In genomic region chr11:65861533-65862183, GRCh38 we compare ENCODE assay signal across 8 cellular contexts. TPM values are rescaled to one million over a fixed set of nuclear protein-coding genes. Genes with fewer than 3 reads are reported as not detected.
A peak's percentile ranks its signal among the peaks of the same experiment; 100 is the strongest.
DNase-seq lines count a peak whose midpoint lies in the region; ATAC-seq and TF ChIP-seq lines count a peak whose summit lies in the region.

No MANE protein-coding gene starts in this region.

- H2BK5ac ChIP-seq in neuronal stem cell (ENCODE audit: low read length), result peak overlapping the region; percentile 95

- no peaks in the 10 kb centered on the region for H3K9me3 ChIP-seq in CD8-positive, alpha-beta T cell (ENCODE audit: low read length)
- H3K9me3 ChIP-seq in PC-9 (ENCODE audit: insufficient read depth, low read depth), result no peaks in the 10 kb centered on the region
- no peaks in the 10 kb centered on the region for H3K9me3 ChIP-seq in neuronal stem cell (replicated peaks in 1 of 2; ENCODE audit: control insufficient read depth in 2 of 2, insufficient read depth in 1 of 2, low read depth in 1 of 2, low read length in 2 of 2)

- H3K14ac ChIP-seq in neuronal stem cell (ENCODE audit: low read length), result no peak overlapping the region

- H3K9ac ChIP-seq in neuronal stem cell (ENCODE audit: low read depth, low read length, poor library complexity), result no peak overlapping the region

- H3K4me3 ChIP-seq in CD8-positive, alpha-beta T cell (ENCODE audit: low read depth, low read length), result peak overlapping the region; percentile 65
- H3K4me3 ChIP-seq in PC-9 (peak overlapping the region; percentile 96), epithelial cell of proximal tubule (ENCODE audit: low read depth, low read length) (peak overlapping the region; percentile 98), neuronal stem cell (ENCODE audit: low read length in 2 of 2) (peak overlapping the region; percentile 38 to 83)

- BruUV-seq in PC-9 (replicated peaks; lab: Mats Ljungman, UMichigan), result no TSS peak

- POLR2A ChIA-PET in CD8-positive, alpha-beta T cell (lab: Charles Lee), result interaction anchor here (0.9 to 7.1 kb wide), 7 partner anchors 8 to 63 kb away, joined by 3 to 178 read pairs (median 22); partner anchors contain the start of genes CCDC85B, CTSW, EFEMP2 and FIBP
- POLR2A ChIA-PET in PC-9 (lab: Charles Lee; ENCODE audit: unreplicated experiment), result no interaction called here

- no peak for DNase-seq in CD8-positive, alpha-beta T cell
- DNase-seq in PC-9 (peak in 1 of 2 experiments; percentile 33), epithelial cell of proximal tubule (ENCODE audit: low read depth) (no peak), neuronal stem cell (ENCODE audit: low spot score) (no peak), NCI-H1417 treated with DMSO at 0.1 percent for 48 hours (lab: John Stamatoyannopoulos, UW) (no peak), LoVo (ENCODE audit: low spot score) (no peak)

- no CpG with 5 or more reads among the region's 13 CpGs for WGBS in neuronal stem cell (ENCODE audit: extremely low coverage in 2 of 2, insufficient read length in 2 of 2, insufficient replicate concordance in 1 of 2), 2 donors

- H3K9me3 Mint-ChIP-seq in CD8-positive, alpha-beta T cell, result no peaks in the 10 kb centered on the region

- TF ChIP-seq CTCF in CD8-positive, alpha-beta T cell (IDR thresholded peaks at IDR 0.05), result no peak
- TF ChIP-seq CTCF in PC-9 (conservative IDR thresholded peaks at IDR 0.05) (no peak), epithelial cell of proximal tubule (conservative IDR thresholded peaks at IDR 0.05; ENCODE audit: low read depth, low read length) (no peak)

- H3K9me2 ChIP-seq in PC-9 (ENCODE audit: insufficient read depth), result no peaks in the 10 kb centered on the region

- no peaks in the 10 kb centered on the region for H3K27me3 ChIP-seq in CD8-positive, alpha-beta T cell (ENCODE audit: insufficient read depth, low read length)
- H3K27me3 ChIP-seq in PC-9 (ENCODE audit: insufficient read depth, low read depth) (no peaks in the 10 kb centered on the region), neuronal stem cell (ENCODE audit: control insufficient read depth in 3 of 3, insufficient read depth in 3 of 3, low read depth in 1 of 3, low read length in 3 of 3) (no peaks in the 10 kb centered on the region)

- H2AFZ ChIP-seq in PC-9 (peak overlapping the region; percentile 92; the same call in 1 of the 2 replicates), neuronal stem cell (ENCODE audit: low read length) (no peak overlapping the region)

- peaks cover 8% of the 10 kb centered on the region for H4K20me1 ChIP-seq in PC-9 (ENCODE audit: insufficient read depth)

- H3K79me2 ChIP-seq in PC-9 (ENCODE audit: low read depth), result peaks cover 37% of the 10 kb centered on the region

- H3K23ac ChIP-seq in neuronal stem cell (ENCODE audit: low read depth, low read length, poor library complexity), result no peak overlapping the region

- CTCF ChIA-PET in CD8-positive, alpha-beta T cell (lab: Charles Lee), result interaction anchor here (0.9 to 11.1 kb wide), 10 partner anchors 10 to 149 kb away, joined by 3 to 287 read pairs (median 11); partner anchors contain the start of genes BANF1, CCDC85B, CTSW and EIF1AD
- CTCF ChIA-PET in PC-9 (lab: Charles Lee), result interaction anchor here (0.6 to 1.0 kb wide), 2 partner anchors 23 to 149 kb away, joined by 3 to 5 read pairs; partner anchors contain the start of gene KAT5

- peak overlapping the region; percentile 43 for H2AK5ac ChIP-seq in neuronal stem cell (ENCODE audit: low read depth, low read length)

- no peak overlapping the region for H3K4ac ChIP-seq in neuronal stem cell (ENCODE audit: low read length)

- H3K36me3 ChIP-seq in CD8-positive, alpha-beta T cell (ENCODE audit: insufficient read depth, low read length), result peaks cover 42% of the 10 kb centered on the region
- H3K36me3 ChIP-seq in PC-9 (ENCODE audit: low read depth) (peaks cover 24% of the 10 kb centered on the region), neuronal stem cell (replicated peaks in 1 of 2; ENCODE audit: control insufficient read depth in 2 of 2, insufficient read depth in 2 of 2, low read length in 2 of 2) (peaks cover 37 to 54% of the 10 kb centered on the region in 2 donors)

- no peak for ATAC-seq in CD8-positive, alpha-beta T cell
- no peak for ATAC-seq in HG03196 (IDR thresholded peaks at IDR 0.05; ENCODE audit: unreplicated experiment)
- no peak for ATAC-seq in GM21423 (IDR thresholded peaks at IDR 0.05; ENCODE audit: unreplicated experiment)

- no peak overlapping the region for H2BK12ac ChIP-seq in neuronal stem cell (ENCODE audit: low read length)

- H3F3A ChIP-seq in PC-9 (ENCODE audit: insufficient read depth, low read depth), result peaks cover 35% of the 10 kb centered on the region

- no peak overlapping the region for H3K18ac ChIP-seq in neuronal stem cell (ENCODE audit: low read length)

- no peak overlapping the region for H2BK120ac ChIP-seq in neuronal stem cell (ENCODE audit: low read depth, low read length)

- no peak overlapping the region for H3K27ac Mint-ChIP-seq in CD8-positive, alpha-beta T cell

- peak overlapping the region; percentile 88 for H3K4me2 ChIP-seq in PC-9
- H3K4me2 ChIP-seq in neuronal stem cell (ENCODE audit: insufficient read depth, low read length, poor library complexity, severe bottlenecking), result peak overlapping the region; percentile 99

- H3K27ac ChIP-seq in CD8-positive, alpha-beta T cell (ENCODE audit: low read depth, low read length), result peak overlapping the region; percentile 78
- peak overlapping the region; percentile 79 for H3K27ac ChIP-seq in PC-9
- no peak overlapping the region for H3K27ac ChIP-seq in neuronal stem cell (replicated peaks; ENCODE audit: low read length)

- peaks cover 52% of the 10 kb centered on the region for H3K36me3 Mint-ChIP-seq in CD8-positive, alpha-beta T cell

- intact Hi-C loops in CD8-positive, alpha-beta T cell (cut with DNase I, micrococcal nuclease), result no loop called here
- intact Hi-C loops in PC-9 (cut with micrococcal nuclease; ENCODE audit: unreplicated experiment), result no loop called here

- H3K27me3 Mint-ChIP-seq in CD8-positive, alpha-beta T cell (ENCODE audit: low read depth), result no peaks in the 10 kb centered on the region

- H3K4me1 ChIP-seq in CD8-positive, alpha-beta T cell (ENCODE audit: insufficient read depth, low read length), result peaks cover 19% of the 10 kb centered on the region
- H3K4me1 ChIP-seq in PC-9 (replicated peaks; ENCODE audit: insufficient read depth) (peaks cover 13% of the 10 kb centered on the region), neuronal stem cell (ENCODE audit: control insufficient read depth in 2 of 2, insufficient read depth in 1 of 2, low read depth in 1 of 2, low read length in 2 of 2) (peaks cover 8 to 12% of the 10 kb centered on the region in 2 donors)

- peaks cover 31% of the 10 kb centered on the region for H3K4me1 Mint-ChIP-seq in CD8-positive, alpha-beta T cell (ENCODE audit: low read depth)

- H3K79me1 ChIP-seq in neuronal stem cell (ENCODE audit: low read depth, low read length), result peaks cover 24% of the 10 kb centered on the region

- H4K8ac ChIP-seq in neuronal stem cell (ENCODE audit: low read depth, low read length), result no peak overlapping the region

- peak overlapping the region; percentile 95 for H3K4me3 Mint-ChIP-seq in CD8-positive, alpha-beta T cell

- no peak overlapping the region for H2BK15ac ChIP-seq in neuronal stem cell (ENCODE audit: low read length)

- H4K91ac ChIP-seq in neuronal stem cell (ENCODE audit: low read depth, low read length, poor library complexity), result no peak overlapping the region

RNA-seq across cellular contexts. Expression of gene MUS81, which starts 1.4 kb away (rescaled TPM):
- 10 to 100 TPM; 29.6 to 31.6 TPM for total RNA-seq in CD8-positive, alpha-beta T cell
- 62.7 and 64.2 TPM in 2 replicates for total RNA-seq in PC-9 (2021)
- total RNA-seq in epithelial cell of proximal tubule, result 57.2 and 71.8 TPM in 2 replicates
- 25.3 TPM for polyA plus RNA-seq in neuronal stem cell (2013, experiment 1 of 2)
- polyA plus RNA-seq in neuronal stem cell (2013, experiment 2 of 2), result 26.7 TPM

RNA-seq across cellular contexts. Expression of gene CFL1, which starts 3.7 kb away (rescaled TPM):
- 100 to 1,000 TPM; 329 to 337 TPM for total RNA-seq in CD8-positive, alpha-beta T cell
- total RNA-seq in PC-9 (2021) (1,598 and 1,798 TPM in 2 replicates), epithelial cell of proximal tubule (2,195 and 2,365 TPM in 2 replicates)
- polyA plus RNA-seq in neuronal stem cell (2013, experiment 1 of 2), result 860 TPM
- polyA plus RNA-seq in neuronal stem cell (2013, experiment 2 of 2), result 866 TPM

RNA-seq across cellular contexts. Expression of gene EFEMP2, which starts 10.9 kb away (rescaled TPM):
- 1 to 10 TPM; 3.8 to 5.1 TPM for total RNA-seq in CD8-positive, alpha-beta T cell
- total RNA-seq in PC-9 (2021) (18.1 and 32.3 TPM in 2 replicates), epithelial cell of proximal tubule (45.1 and 94.7 TPM in 2 replicates)
- polyA plus RNA-seq in neuronal stem cell (2013, experiment 1 of 2), result 44.5 TPM
- polyA plus RNA-seq in neuronal stem cell (2013, experiment 2 of 2), result 44.0 TPM

RNA-seq across cellular contexts. Expression of gene CTSW, which starts 18.0 kb away (rescaled TPM):
- total RNA-seq in CD8-positive, alpha-beta T cell, result 100 to 1,000 TPM; 193 to 200 TPM
- total RNA-seq in PC-9 (2021) (not detected in 2 replicates), epithelial cell of proximal tubule (0.51 and 1.2 TPM in 2 replicates)
- polyA plus RNA-seq in neuronal stem cell (2013, experiment 1 of 2), result not detected
- not detected for polyA plus RNA-seq in neuronal stem cell (2013, experiment 2 of 2)

RNA-seq across cellular contexts. Expression of gene FIBP, which starts 26.6 kb away (rescaled TPM):
- total RNA-seq in CD8-positive, alpha-beta T cell, result 10 to 100 TPM; 16.5 to 19.3 TPM
- total RNA-seq in PC-9 (2021), result 105 and 141 TPM in 2 replicates
- total RNA-seq in epithelial cell of proximal tubule, result 85.3 and 135 TPM in 2 replicates
- polyA plus RNA-seq in neuronal stem cell (2013, experiment 1 of 2), result 53.9 TPM
- 51.6 TPM for polyA plus RNA-seq in neuronal stem cell (2013, experiment 2 of 2)
